ENCODE assay signal across 28 cellular contexts in genomic region chr12:931591-931990, GRCh38.
"Had no signal": no experiment of that assay in that cellular context is flagged by ENCODE, and none has a peak within 500 bp of the region (broad histone marks: within the 10 kb centered on the region; RNA-seq: fewer than 3 reads in every experiment).

No MANE protein-coding gene starts in this region.

- ATAC-seq: activated CD4-positive, alpha-beta T cell treated with anti-CD3 and anti-CD28 coated beads for 36 hours; activated naive CD8-positive, alpha-beta T cell treated with anti-CD3 and anti-CD28 coated beads, Interleukin-2, amount 50 U/mL, for 24 hours had no signal

- H3K4me3 Mint-ChIP-seq: activated CD4-positive, alpha-beta T cell treated with anti-CD3 and anti-CD28 coated beads for 36 hours; activated naive CD8-positive, alpha-beta T cell treated with anti-CD3 and anti-CD28 coated beads, Interleukin-2, amount 50 U/mL, for 24 hours; activated T-helper 1 cell treated with anti-CD3 and anti-CD28 coated beads, Interleukin-12 subunit alpha, Interleukin-12 subunit beta, Interleukin-2, Interleukin-4 antibody, amounts not matched to agents 30 ng/mL and 10 ng/mL and 1 ng/mL, durations not matched to agents 14 hours and 24 hours and 36 hours; brain; central memory CD8-positive, alpha-beta T cell had no signal

- H3K4me1 ChIP-seq: ascending aorta, Peyer's patch, SJCRH30 had no signal

- H3K9me3 ChIP-seq: ascending aorta, MG63, Peyer's patch, SJCRH30, SK-N-SH had no signal

- H3K9me3 Mint-ChIP-seq: activated naive CD8-positive, alpha-beta T cell treated with anti-CD3 and anti-CD28 coated beads, Interleukin-2, amount 50 U/mL, for 24 hours; activated T-helper 1 cell treated with anti-CD3 and anti-CD28 coated beads, Interleukin-12 subunit alpha, Interleukin-12 subunit beta, Interleukin-2, Interleukin-4 antibody, amounts not matched to agents 30 ng/mL and 10 ng/mL and 1 ng/mL, durations not matched to agents 14 hours and 24 hours and 36 hours; brain; central memory CD8-positive, alpha-beta T cell had no signal

- H3K27ac Mint-ChIP-seq: activated naive CD8-positive, alpha-beta T cell treated with anti-CD3 and anti-CD28 coated beads, Interleukin-2, amount 50 U/mL, for 24 hours; activated T-helper 1 cell treated with anti-CD3 and anti-CD28 coated beads, Interleukin-12 subunit alpha, Interleukin-12 subunit beta, Interleukin-2, Interleukin-4 antibody, amounts not matched to agents 30 ng/mL and 10 ng/mL and 1 ng/mL, durations not matched to agents 14 hours and 24 hours and 36 hours had no signal

- H3K27me3 ChIP-seq: ascending aorta, MG63, Peyer's patch, SJCRH30 had no signal

- H3K4me1 Mint-ChIP-seq: activated CD4-positive, alpha-beta T cell treated with anti-CD3 and anti-CD28 coated beads for 36 hours; activated naive CD8-positive, alpha-beta T cell treated with anti-CD3 and anti-CD28 coated beads, Interleukin-2, amount 50 U/mL, for 24 hours; brain had no signal

- H3K4me3 ChIP-seq: ascending aorta, MG63, Peyer's patch, SJCRH30 had no signal

- H3K4me2 ChIP-seq: KMS-11, SK-N-SH had no signal

- DNase-seq: activated CD4-positive, alpha-beta T cell treated with anti-CD3 and anti-CD28 coated beads for 36 hours; activated CD4-positive, alpha-beta T cell treated with anti-CD3 and anti-CD28 coated beads, Interleukin-2, amount 50 U/mL, for 1 hour; activated effector memory CD4-positive, alpha-beta T cell treated with Interleukin-2 at 50 U/mL for 16 hours; activated naive CD4-positive, alpha-beta T cell treated with anti-CD3 and anti-CD28 coated beads, Interleukin-2, amount 50 U/mL, for 16 hours; activated naive CD8-positive, alpha-beta T cell treated with anti-CD3 and anti-CD28 coated beads, Interleukin-2, amount 50 U/mL, for 24 hours; amniotic stem cell; MG63; MV-4-11; NCI-H1092 treated with DMSO at 0.1 percent for 48 hours; NCI-H1417 treated with DMSO at 0.1 percent for 48 hours; NCI-H1694; NCI-H2029 treated with DMSO at 0.1 percent for 48 hours; NCI-H345; NCI-H510A; NCI-H526 treated with DMSO at 0.1 percent for 48 hours; NCI-H82; Peyer's patch; Right ventricle myocardium superior; SJCRH30; SK-N-SH; T-helper 1 cell had no signal

- H3K27ac ChIP-seq: ascending aorta, KMS-11, Peyer's patch, RWPE1, SJCRH30, VCaP had no signal

- H3K27me3 Mint-ChIP-seq: activated CD4-positive, alpha-beta T cell treated with anti-CD3 and anti-CD28 coated beads for 36 hours; activated naive CD8-positive, alpha-beta T cell treated with anti-CD3 and anti-CD28 coated beads, Interleukin-2, amount 50 U/mL, for 24 hours; brain; central memory CD8-positive, alpha-beta T cell had no signal

- H3K9ac ChIP-seq: KMS-11, SK-N-SH had no signal
